In the genomic region with DNA sequence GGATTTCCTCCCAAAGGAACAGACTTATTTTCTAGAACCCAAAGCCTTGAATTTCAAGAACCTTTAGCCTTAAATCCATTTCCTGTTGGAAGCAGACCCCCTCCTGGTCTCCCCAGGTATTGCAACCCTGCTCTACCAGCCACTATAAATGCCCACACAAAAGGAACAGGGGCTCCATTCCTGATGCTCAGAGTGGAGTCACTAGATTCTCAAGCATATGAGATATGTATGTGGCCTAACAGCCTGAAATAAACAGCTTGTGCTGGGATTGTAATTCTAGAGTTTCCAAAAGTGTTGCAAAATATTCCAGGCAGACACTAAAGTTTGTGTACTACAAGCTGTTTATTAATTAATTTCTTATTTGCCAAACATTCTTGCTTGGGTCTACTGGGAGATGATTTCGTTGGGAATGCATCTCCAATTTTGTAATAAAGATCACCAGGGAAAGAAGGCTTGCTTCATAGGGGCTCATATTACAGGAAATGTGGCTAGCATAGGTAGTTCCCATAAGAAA, we compare ENCODE assay signal across 10 cellular contexts. TPM values are rescaled to one million over a fixed set of nuclear protein-coding genes. Genes with fewer than 3 reads are reported as not detected.
A peak's percentile ranks its signal among the peaks of the same experiment; 100 is the strongest.
DNase-seq lines count a peak whose midpoint lies in the region; ATAC-seq and TF ChIP-seq lines count a peak whose summit lies in the region.
"Had no signal": no experiment of that assay in that cellular context is flagged by ENCODE, and none has a peak within 500 bp of the region (broad histone marks: within the 10 kb centered on the region; RNA-seq: fewer than 3 reads in every experiment).

No MANE protein-coding gene starts in this region.

- no peaks in the 10 kb centered on the region for H3K4me1 ChIP-seq in HEK293 (ENCODE audit: control insufficient read depth, insufficient read depth, low read length)
- H3K4me1 ChIP-seq in mesendoderm (ENCODE audit: control insufficient read depth, low read depth, low read length): peaks cover 3% of the 10 kb centered on the region

- H3K27ac ChIP-seq in 22Rv1 (no peak overlapping the region), HEK293 (ENCODE audit: extremely low read depth, low read depth, low read length) (no peak overlapping the region), mesendoderm (ENCODE audit: low read depth, low read length) (peak overlapping the region; percentile 22)

- no peaks in the 10 kb centered on the region for H3K79me1 ChIP-seq in mesendoderm (ENCODE audit: low read length)

- H3K23ac ChIP-seq in mesendoderm (ENCODE audit: low read length): no peak overlapping the region

- no peaks in the 10 kb centered on the region for H3K9me3 ChIP-seq in HEK293 (ENCODE audit: control insufficient read depth, insufficient read depth, low read depth, low read length)

- H3K4ac ChIP-seq in mesendoderm (ENCODE audit: low read depth, low read length): no peak overlapping the region

- POLR2A ChIA-PET in HEK293 (lab: Yijun Ruan, JAX): no interaction called here

- peak overlapping the region; percentile 64 for H3K56ac ChIP-seq in mesendoderm (ENCODE audit: low read length)

- H4K8ac ChIP-seq in mesendoderm (ENCODE audit: low read depth, low read length): no peak overlapping the region

- H3K79me2 ChIP-seq in mesendoderm (ENCODE audit: control insufficient read depth, insufficient read depth, low read length): no peaks in the 10 kb centered on the region

- CTCF ChIA-PET in HEK293 (lab: Yijun Ruan, JAX): interaction anchor here (0.7 to 4.3 kb wide), 2 partner anchors 12 to 104 kb away, joined by 3 to 30 read pairs; no protein-coding TSS in a partner anchor

- no CpG with 5 or more reads among the region's 1 CpG for WGBS in mesendoderm (ENCODE audit: extremely low coverage, insufficient coverage, low lambda C conversion rate)

- no peak overlapping the region for H3K9ac ChIP-seq in mesendoderm (ENCODE audit: low read length)

- TF ChIP-seq CTCF in 22Rv1 (IDR thresholded peaks at IDR 0.05) (peak; percentile 28), HEK293 (tag by site-specific recombination; IDR thresholded peaks at IDR 0.05) (no peak), choroid plexus epithelial cell (conservative IDR thresholded peaks at IDR 0.05; ENCODE audit: low read depth, low read length) (peak; percentile 57)

- H3K4me3 ChIP-seq in HEK293 (ENCODE audit: low read depth, low read length) (no peak overlapping the region), choroid plexus epithelial cell (ENCODE audit: low read depth, low read length) (no peak overlapping the region), mesendoderm (ENCODE audit: low read length) (no peak overlapping the region)

- no peaks in the 10 kb centered on the region for H3K36me3 ChIP-seq in HEK293 (ENCODE audit: control insufficient read depth in 2 of 2, insufficient read depth in 1 of 2, low read length in 2 of 2)
- no peaks in the 10 kb centered on the region for H3K36me3 ChIP-seq in mesendoderm (ENCODE audit: control insufficient read depth, insufficient read depth, low read length)

- H3K27me3 ChIP-seq in mesendoderm (ENCODE audit: insufficient read depth, low read length, poor library complexity): no peaks in the 10 kb centered on the region

- peak overlapping the region; percentile 92 for H2AK5ac ChIP-seq in mesendoderm (ENCODE audit: low read length)

- no peak overlapping the region for H2BK5ac ChIP-seq in mesendoderm (ENCODE audit: low read length)

- H3K4me2 ChIP-seq in mesendoderm (ENCODE audit: low read length): no peak overlapping the region

- H2BK120ac ChIP-seq in mesendoderm (ENCODE audit: low read depth, low read length): no peak overlapping the region

- no peak for ATAC-seq in HG03442 (IDR thresholded peaks at IDR 0.05; ENCODE audit: unreplicated experiment)

- H4K5ac ChIP-seq in mesendoderm (ENCODE audit: low read length): no peak overlapping the region

- no peak overlapping the region for H2BK15ac ChIP-seq in mesendoderm (replicated peaks; ENCODE audit: low read depth)

- H3K18ac ChIP-seq in mesendoderm (ENCODE audit: low read length): no peak overlapping the region

- peak; percentile 88 for DNase-seq in choroid plexus epithelial cell (ENCODE audit: low read depth)
- DNase-seq in mesendoderm: no peak
- DNase-seq in NCI-H2227 (lab: John Stamatoyannopoulos, UW; ENCODE audit: unreplicated experiment): no peak
- DNase-seq in amygdala (lab: John Stamatoyannopoulos, UW): no peak
- DNase-seq in NCI-H510A (lab: John Stamatoyannopoulos, UW): no peak
- DNase-seq: NCI-H1092 treated with DMSO at 0.1 percent for 48 hours, SHP77 treated with DMSO at 0.1 percent for 48 hours had no signal

TF ChIP-seq in HEK293, 187 proteins besides CTCF, POLR2A, EP300 and RAD21:
- TF ChIP-seq KLF9 (tag by site-specific recombination; IDR thresholded peaks at IDR 0.05; ENCODE audit: low read depth) (no peak), SETDB1 (IDR thresholded peaks at IDR 0.05; ENCODE audit: insufficient read length, low read length) (peak; percentile 57), ZBTB8A (tag by site-specific recombination; IDR thresholded peaks at IDR 0.05) (no peak)
TF ChIP-seq in HEK293: peak in this region for 1.

RNA-seq across cellular contexts. Expression of a gene that starts 44.8 kb away (rescaled TPM):
- 0.06 TPM for polyA plus RNA-seq in mesendoderm (2013, experiment 1 of 2)
- 0.11 TPM for polyA plus RNA-seq in mesendoderm (2013, experiment 2 of 2)
